In genomic region chr7:157347217-157347904, GRCh38 we compare ENCODE assay signal across 9 cellular contexts. TPM values are rescaled to one million over a fixed set of nuclear protein-coding genes. Genes with fewer than 3 reads are reported as not detected.
DNase-seq lines count a peak whose midpoint lies in the region; TF ChIP-seq lines count a peak whose summit lies in the region.
"Had no signal": no experiment of that assay in that cellular context is flagged by ENCODE, and none has a peak within 500 bp of the region (broad histone marks: within the 10 kb centered on the region; RNA-seq: fewer than 3 reads in every experiment).

No MANE protein-coding gene starts in this region.

- no peak overlapping the region for H3K27ac Mint-ChIP-seq in progenitor cell of endocrine pancreas

- in situ Hi-C loops in ACHN (cut with HindIII; ENCODE audit: low pct_ligation_motif_present, low pct_unique_long_range_greater_than_20kb, low sequenced_read_pairs) = no loop called here

- no peaks in the 10 kb centered on the region for H3K27me3 Mint-ChIP-seq in progenitor cell of endocrine pancreas

- H3K4me3 ChIP-seq in cardiac fibroblast (replicated peaks in 1 of 2; ENCODE audit: low read depth in 2 of 2, low read length in 2 of 2) = no peak overlapping the region

- H3K36me3 Mint-ChIP-seq in progenitor cell of endocrine pancreas (ENCODE audit: insufficient read depth) = peaks cover 2% of the 10 kb centered on the region

- no peak overlapping the region for H3K4me3 Mint-ChIP-seq in progenitor cell of endocrine pancreas (ENCODE audit: low read depth)

- peak; percentile 90 for DNase-seq in ACHN
- DNase-seq in HT1080 (ENCODE audit: low read depth) = peak; percentile 85
- peak; percentile 86 to 93 for DNase-seq in cardiac fibroblast (ENCODE audit: low read depth in 2 of 2)
- peak; percentile 66 for DNase-seq in myocyte (ENCODE audit: low read depth)
- no peak for DNase-seq in SIG-M5 treated with dmso at 0.1 percent for 504 hours (lab: John Stamatoyannopoulos, UW; ENCODE audit: unreplicated experiment)
- no peak for DNase-seq in COR-L47 (lab: John Stamatoyannopoulos, UW)
- DNase-seq in progenitor cell of endocrine pancreas (ENCODE audit: low spot score, unreplicated experiment) = no peak
- no peak for DNase-seq in amygdala (lab: John Stamatoyannopoulos, UW)
- DNase-seq: NCI-H2029 treated with DMSO at 0.1 percent for 48 hours had no signal

- TF ChIP-seq CTCF in cardiac fibroblast (IDR thresholded peaks at IDR 0.05; ENCODE audit: low read depth, low read length) = no peak
- TF ChIP-seq CTCF in progenitor cell of endocrine pancreas (IDR thresholded peaks at IDR 0.05; ENCODE audit: unreplicated experiment) = no peak

- no peaks in the 10 kb centered on the region for H3K9me3 Mint-ChIP-seq in progenitor cell of endocrine pancreas (ENCODE audit: low read depth)

- H3K4me1 Mint-ChIP-seq in progenitor cell of endocrine pancreas (ENCODE audit: low read depth) = peaks cover 28% of the 10 kb centered on the region

RNA-seq across cellular contexts. Expression of gene DNAJB6, which starts 10.6 kb away (rescaled TPM):
- 153 and 196 TPM in 2 replicates for total RNA-seq in HT1080 (2014; rRNA removed; shearing (Covaris generic))
- 256 and 307 TPM in 2 replicates for polyA plus RNA-seq in HT1080 (2015; cell fraction: cytosol; rRNA removed)
- 275 and 276 TPM in 2 replicates for polyA plus RNA-seq in HT1080 (2015; cell fraction: nucleus; rRNA removed)
- total RNA-seq in myocyte = 247 and 261 TPM in 2 replicates
- 200 TPM for polyA plus RNA-seq in myocyte (2012)
- total RNA-seq in progenitor cell of endocrine pancreas = 117 and 119 TPM in 2 replicates

Comparison
In these comparisons a context has a peak if more than half of its experiments do, and no peak if none do; other contexts are left out.
1. DNase-seq: peak in ACHN (single experiment), HT1080 (single experiment), cardiac fibroblast (2 of 2) and myocyte (single experiment); none in SIG-M5 treated with dmso at 0.1 percent for 504 hours (single experiment), COR-L47 (single experiment), progenitor cell of endocrine pancreas (single experiment) and amygdala (0 of 56).